8 cellular contexts compared by ENCODE assay signal in the genomic region with DNA sequence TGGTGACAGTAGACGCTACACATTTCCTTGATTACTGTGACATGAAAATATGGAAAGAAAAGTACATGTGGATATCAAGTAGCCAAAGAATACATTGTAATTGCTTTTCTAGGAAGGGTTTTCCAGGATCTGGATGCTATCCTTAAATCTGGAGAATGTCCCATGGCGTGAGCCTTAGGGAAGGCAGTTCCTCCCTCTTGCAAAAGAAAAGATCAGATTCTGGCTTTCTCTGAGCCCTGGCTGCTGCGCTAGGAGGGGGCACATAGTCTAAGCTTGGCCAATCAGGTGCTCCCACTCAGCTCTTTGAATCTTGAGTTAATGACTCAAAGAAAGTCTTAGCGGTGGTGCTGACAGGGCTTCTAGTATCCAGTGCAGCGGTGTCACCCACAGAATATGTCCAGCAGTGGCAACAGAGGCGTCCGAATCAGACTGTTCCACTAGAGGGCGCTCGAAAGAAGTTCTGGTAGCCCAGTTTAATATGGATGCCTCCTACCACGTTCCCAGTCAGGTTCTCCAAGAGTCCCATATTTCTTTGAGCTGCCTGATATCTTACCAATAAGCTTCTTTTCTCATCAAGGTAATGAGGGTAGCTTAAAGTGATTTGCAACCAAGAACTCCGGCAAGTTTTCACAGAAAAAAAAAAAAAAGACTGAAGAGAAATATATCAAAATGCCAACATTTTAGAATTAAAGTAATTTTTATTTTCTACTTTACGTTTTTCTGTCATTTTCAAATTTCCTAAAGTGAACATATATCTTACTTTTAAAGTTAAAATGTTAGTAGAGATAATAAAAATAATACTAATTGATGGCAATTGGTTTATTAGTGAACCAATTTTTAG.
DNase-seq lines count a peak whose midpoint lies in the region; ATAC-seq, FAIRE-seq and TF ChIP-seq lines count a peak whose summit lies in the region.

No MANE protein-coding gene starts in this region.

- dilution Hi-C loops in mammary epithelial cell (cut with HindIII; ENCODE audit: low sequenced_read_pairs) (loop anchor here (5.0 kb wide), 1 partner anchor 236 kb away; no protein-coding TSS in a partner anchor), keratinocyte (cut with MboI; ENCODE audit: extremely low pct_ligation_motif_present, low sequenced_read_pairs) (loop anchor here (25.0 kb wide), 1 partner anchor 226 kb away; a partner anchor contains a TSS)

- H3K79me2 ChIP-seq in mammary epithelial cell (ENCODE audit: insufficient read depth, low read length) = no peaks in the 10 kb centered on the region
- H3K79me2 ChIP-seq in keratinocyte (ENCODE audit: control insufficient read depth, insufficient read depth, low read length) = no peaks in the 10 kb centered on the region

- no peak overlapping the region for H3K27ac ChIP-seq in CD4-positive, alpha-beta T cell (ENCODE audit: low read depth, low read length)
- H3K27ac ChIP-seq in mammary epithelial cell (ENCODE audit: insufficient read depth, low read depth, low read length) (no peak overlapping the region), keratinocyte (ENCODE audit: control insufficient read depth, insufficient read depth, low read length) (no peak overlapping the region)

- H2AFZ ChIP-seq in mammary epithelial cell (ENCODE audit: low read depth, low read length) (peak overlapping the region; percentile 46), keratinocyte (ENCODE audit: control insufficient read depth, low read length) (peak overlapping the region; percentile 26)

- no peaks in the 10 kb centered on the region for H3K36me3 Mint-ChIP-seq in CD4-positive, alpha-beta T cell (ENCODE audit: low read depth)

- intact Hi-C loops in CD4-positive, alpha-beta T cell (cut with DNase I, micrococcal nuclease) = loop anchor here in 1 of 2 experiments (10.0 kb wide), 1 partner anchor 672 kb away; no protein-coding TSS in a partner anchor
- intact Hi-C loops in mammary epithelial cell (cut with micrococcal nuclease) = loop anchor here (1.0 to 10.0 kb wide), 7 partner anchors 142 to 582 kb away; a partner anchor contains a TSS

- in situ Hi-C loops in mammary epithelial cell (cut with MboI; ENCODE audit: low sequenced_read_pairs in 2 of 2) = loop anchor here (10.0 kb wide), 2 partner anchors 228 to 312 kb away; a partner anchor contains a TSS

- WGBS in mammary epithelial cell (ENCODE audit: low coverage, missing lambda C conversion rate) = 35% methylated on average over 9 of the region's 12 CpGs

- H3K9ac ChIP-seq in mammary epithelial cell (ENCODE audit: insufficient read depth, low read length) (no peak overlapping the region), keratinocyte (ENCODE audit: control insufficient read depth, extremely low read depth, insufficient read depth, low read length) (no peak overlapping the region)

- peaks cover 16% of the 10 kb centered on the region for H3K4me1 Mint-ChIP-seq in CD4-positive, alpha-beta T cell (ENCODE audit: low read depth)

- H3K4me1 ChIP-seq in mammary epithelial cell (ENCODE audit: insufficient read depth, low read length) = no peaks in the 10 kb centered on the region
- no peaks in the 10 kb centered on the region for H3K4me1 ChIP-seq in keratinocyte (ENCODE audit: control insufficient read depth, extremely low read depth, insufficient read depth, low read length)

- no peaks in the 10 kb centered on the region for H3K9me3 Mint-ChIP-seq in CD4-positive, alpha-beta T cell

- H3K27ac Mint-ChIP-seq in CD4-positive, alpha-beta T cell = no peak overlapping the region

- peak; percentile 29 to 53 (median 43) for DNase-seq in CD4-positive, alpha-beta T cell
- peak; percentile 12 for DNase-seq in NCI-H187 treated with DMSO at 0.1 percent for 48 hours (lab: John Stamatoyannopoulos, UW)
- peak; percentile 61 for DNase-seq in mammary epithelial cell
- DNase-seq in keratinocyte (ENCODE audit: low read depth, low spot score) = peak; percentile 40
- DNase-seq in stimulated activated CD4-positive, alpha-beta T cell treated with anti-CD3 and anti-CD28 coated beads, Interleukin-2, amount 100 ng/mL, for 24 hours = peak; percentile 69 to 71

- no TSS peak for BruUV-seq in mammary epithelial cell (replicated peaks; lab: Mats Ljungman, UMichigan)

- peak; percentile 61 for TF ChIP-seq CTCF in CD4-positive, alpha-beta T cell (IDR thresholded peaks at IDR 0.05)
- TF ChIP-seq CTCF in WI38 (IDR thresholded peaks at IDR 0.05; ENCODE audit: low read depth, low read length) = peak; percentile 64
- TF ChIP-seq CTCF in mammary epithelial cell (conservative IDR thresholded peaks at IDR 0.05 in 1 of 2, IDR thresholded peaks at IDR 0.05 in 1 of 2; ENCODE audit: extremely low read depth in 1 of 2, insufficient read depth in 1 of 2, low read depth in 1 of 2, low read length in 2 of 2) = peak; percentile 69 to 84
- TF ChIP-seq CTCF in keratinocyte (optimal IDR thresholded peaks at IDR 0.05 in 1 of 3, IDR thresholded peaks at IDR 0.05 in 1 of 3, conservative IDR thresholded peaks at IDR 0.05 in 1 of 3; ENCODE audit: extremely low read depth in 1 of 3, insufficient read depth in 2 of 3, low read length in 3 of 3) = peak; percentile 78 to 83 (median 79)

- H3K4me3 Mint-ChIP-seq in CD4-positive, alpha-beta T cell = no peak overlapping the region

- CTCF ChIA-PET in CD4-positive, alpha-beta T cell (lab: Charles Lee) = interaction anchor here (0.7 to 1.6 kb wide), 4 partner anchors 8 to 675 kb away, joined by 3 to 7 read pairs (median 4); no protein-coding TSS in a partner anchor
- CTCF ChIA-PET in mammary epithelial cell (lab: Charles Lee; ENCODE audit: low non-redundant PET) = interaction anchor here (0.5 to 1.0 kb wide), 10 partner anchors 8 to 398 kb away, joined by 3 to 7 read pairs (median 3); a partner anchor contains a TSS

- H3K4me2 ChIP-seq in mammary epithelial cell (ENCODE audit: insufficient read depth, low read depth, low read length) (no peak overlapping the region), keratinocyte (ENCODE audit: control insufficient read depth, extremely low read depth, insufficient read depth, low read depth, low read length) (no peak overlapping the region)

- H4K20me1 ChIP-seq in mammary epithelial cell (ENCODE audit: insufficient read depth, low read length) (no peaks in the 10 kb centered on the region), keratinocyte (ENCODE audit: control insufficient read depth, extremely low read depth, insufficient read depth, low read length) (no peaks in the 10 kb centered on the region)

- H3K36me3 ChIP-seq in mammary epithelial cell (ENCODE audit: insufficient read depth, low read length) = no peaks in the 10 kb centered on the region
- no peaks in the 10 kb centered on the region for H3K36me3 ChIP-seq in keratinocyte (ENCODE audit: control insufficient read depth in 2 of 2, extremely low read depth in 1 of 2, insufficient read depth in 2 of 2, low read length in 2 of 2)

- H3K27me3 Mint-ChIP-seq in CD4-positive, alpha-beta T cell = no peaks in the 10 kb centered on the region

- ATAC-seq in CD4-positive, alpha-beta T cell (ENCODE audit: poor library complexity) = no peak
- ATAC-seq in GM21619 (IDR thresholded peaks at IDR 0.05; ENCODE audit: unreplicated experiment) = peak; percentile 70
- no peak for ATAC-seq in GM18520 (IDR thresholded peaks at IDR 0.05; ENCODE audit: unreplicated experiment)

- H3K4me3 ChIP-seq in WI38 (ENCODE audit: low read depth, low read length) = no peak overlapping the region
- H3K4me3 ChIP-seq in mammary epithelial cell (replicated peaks in 1 of 3; ENCODE audit: insufficient read depth in 1 of 3, low read depth in 2 of 3, low read length in 3 of 3) = no peak overlapping the region
- no peak overlapping the region for H3K4me3 ChIP-seq in keratinocyte (ENCODE audit: control insufficient read depth in 2 of 3, extremely low read depth in 1 of 3, insufficient read depth in 2 of 3, low read depth in 1 of 3, low read length in 3 of 3)

- H3K27me3 ChIP-seq in CD4-positive, alpha-beta T cell (ENCODE audit: control insufficient read depth, insufficient read depth, low read length) = no peaks in the 10 kb centered on the region
- no peaks in the 10 kb centered on the region for H3K27me3 ChIP-seq in mammary epithelial cell (ENCODE audit: insufficient read depth, low read length)
- no peaks in the 10 kb centered on the region for H3K27me3 ChIP-seq in keratinocyte (ENCODE audit: control insufficient read depth, extremely low read depth, insufficient read depth, low read length)

- POLR2A ChIA-PET in CD4-positive, alpha-beta T cell (lab: Charles Lee) = no interaction called here

- FAIRE-seq in keratinocyte (lab: Jason Lieb, UNC) = no peak

- no peaks in the 10 kb centered on the region for H3K9me1 ChIP-seq in keratinocyte (ENCODE audit: control insufficient read depth, extremely low read depth, insufficient read depth, low read length)

- H3K9me3 ChIP-seq in CD4-positive, alpha-beta T cell (ENCODE audit: control insufficient read depth, low read length) = no peaks in the 10 kb centered on the region
- H3K9me3 ChIP-seq in mammary epithelial cell (replicated peaks; ENCODE audit: insufficient read depth, low read length) = no peaks in the 10 kb centered on the region
- no peaks in the 10 kb centered on the region for H3K9me3 ChIP-seq in keratinocyte (ENCODE audit: control insufficient read depth, low read depth, low read length)

Comparison
In these comparisons a context has a peak if more than half of its experiments do, and no peak if none do; other contexts are left out.
1. DNase-seq: peak in every context shown above with its lines; median percentile 70 in stimulated activated CD4-positive, alpha-beta T cell treated with anti-CD3 and anti-CD28 coated beads, Interleukin-2, amount 100 ng/mL, for 24 hours; 61 in mammary epithelial cell; 43 in CD4-positive, alpha-beta T cell; 40 in keratinocyte; 12 in NCI-H187 treated with DMSO at 0.1 percent for 48 hours.